Comparison of ENCODE assay signal across 9 cellular contexts in genomic region chr6:154653853-154654252, GRCh38.
DNase-seq lines count a peak whose midpoint lies in the region; FAIRE-seq and TF ChIP-seq lines count a peak whose summit lies in the region.
"Had no signal": no experiment of that assay in that cellular context is flagged by ENCODE, and none has a peak within 500 bp of the region (broad histone marks: within the 10 kb centered on the region; RNA-seq: fewer than 3 reads in every experiment).

No MANE protein-coding gene starts in this region.

- H2BK12ac ChIP-seq in mesenchymal stem cell (ENCODE audit: low read length in 2 of 2): no peak overlapping the region

- no peak overlapping the region for H2BK120ac ChIP-seq in mesenchymal stem cell (ENCODE audit: low read depth, low read length)

- peak overlapping the region; percentile 57 for H4K8ac ChIP-seq in mesenchymal stem cell (ENCODE audit: low read length)

- H3K14ac ChIP-seq in mesenchymal stem cell (ENCODE audit: low read length in 2 of 2): no peak overlapping the region

- H3K36me3 ChIP-seq in mesenchymal stem cell (ENCODE audit: control insufficient read depth in 1 of 2, insufficient read depth in 2 of 2, low read depth in 1 of 2, low read length in 2 of 2) (no peaks in the 10 kb centered on the region), HAP-1 (replicated peaks) (no peaks in the 10 kb centered on the region)

- no peak overlapping the region for H2AK5ac ChIP-seq in mesenchymal stem cell (ENCODE audit: low read length, severe bottlenecking)

- H3K9ac ChIP-seq in mesenchymal stem cell (ENCODE audit: low read length): peak overlapping the region; percentile 78

- H3K4me1 ChIP-seq in mesenchymal stem cell (ENCODE audit: control insufficient read depth, insufficient read depth, low read depth, low read length) (peaks cover 2% of the 10 kb centered on the region), HAP-1 (no peaks in the 10 kb centered on the region)

- no peaks in the 10 kb centered on the region for H3K27me3 ChIP-seq in mesenchymal stem cell (ENCODE audit: control insufficient read depth in 1 of 2, insufficient read depth in 1 of 2, low read length in 2 of 2)
- H3K27me3 ChIP-seq in HAP-1 (ENCODE audit: low read depth): no peaks in the 10 kb centered on the region

- peak overlapping the region; percentile 68 for H3K27ac Mint-ChIP-seq in endothelial cell (ENCODE audit: unreplicated experiment)

- no peak for FAIRE-seq in HTR-8/SVneo (lab: Jason Lieb, UNC)

- H4K91ac ChIP-seq in mesenchymal stem cell (ENCODE audit: low read length): no peak overlapping the region

- no peak overlapping the region for H2BK15ac ChIP-seq in mesenchymal stem cell (ENCODE audit: low read depth, poor library complexity, severe bottlenecking)

- no peak overlapping the region for H3K27ac ChIP-seq in mesenchymal stem cell (ENCODE audit: low read length, poor library complexity, severe bottlenecking)

- no peak overlapping the region for H3K4ac ChIP-seq in mesenchymal stem cell (ENCODE audit: low read depth in 1 of 2, low read length in 2 of 2)

- H2BK5ac ChIP-seq in mesenchymal stem cell (ENCODE audit: low read depth, low read length, poor library complexity, severe bottlenecking): no peak overlapping the region

- TF ChIP-seq CTCF in endothelial cell (IDR thresholded peaks at IDR 0.05; ENCODE audit: unreplicated experiment): no peak
- no peak for TF ChIP-seq CTCF in GM13976 (IDR thresholded peaks at IDR 0.05; ENCODE audit: borderline replicate concordance, control extremely low read depth, extremely low read depth, insufficient read depth, missing control alignments)

- no peak overlapping the region for H3K23ac ChIP-seq in mesenchymal stem cell (ENCODE audit: low read length in 2 of 2)

- H2AFZ ChIP-seq in mesenchymal stem cell (ENCODE audit: low read depth, low read length): no peak overlapping the region

- DNase-seq in 8988T: peak; percentile 32
- peak; percentile 56 for DNase-seq in HTR-8/SVneo (ENCODE audit: insufficient read length, low spot score)
- DNase-seq in endothelial cell (ENCODE audit: low spot score): peak; percentile 12
- DNase-seq in mesenchymal stem cell: peak; percentile 79
- no peak for DNase-seq in NCI-H524 (lab: John Stamatoyannopoulos, UW)
- no peak for DNase-seq in HAP-1 (ENCODE audit: low spot score in 2 of 2)
- no peak for DNase-seq in GM13976 (ENCODE audit: low spot score)
- no peak for DNase-seq in activated CD4-positive, CD25-positive, alpha-beta regulatory T cell (lab: John Stamatoyannopoulos, UW)
- DNase-seq: C1 segment of cervical spinal cord had no signal

- in situ Hi-C loops in HAP-1 (cut with MboI; ENCODE audit: low sequenced_read_pairs) (no loop called here), GM13976 (cut with MboI; ENCODE audit: low sequenced_read_pairs, unreplicated experiment) (loop anchor here (25.0 kb wide), 1 partner anchor 492 kb away; no protein-coding TSS in a partner anchor)

- no peak overlapping the region for H3K4me3 Mint-ChIP-seq in endothelial cell (ENCODE audit: unreplicated experiment)

- H3K79me1 ChIP-seq in mesenchymal stem cell (replicated peaks; ENCODE audit: low read length, poor library complexity, severe bottlenecking): no peaks in the 10 kb centered on the region

- H3K9me3 Mint-ChIP-seq in endothelial cell (ENCODE audit: unreplicated experiment): no peaks in the 10 kb centered on the region

- no peak overlapping the region for H3K18ac ChIP-seq in mesenchymal stem cell (ENCODE audit: low read depth in 1 of 2, low read length in 2 of 2)

- peak overlapping the region in 1 of 2 experiments; percentile 57 for H3K4me3 ChIP-seq in mesenchymal stem cell (ENCODE audit: insufficient read depth in 1 of 2, low read depth in 1 of 2, low read length in 2 of 2)
- H3K4me3 ChIP-seq in HAP-1: no peak overlapping the region

- H3K27me3 Mint-ChIP-seq in endothelial cell (ENCODE audit: unreplicated experiment): peaks cover 2% of the 10 kb centered on the region

- WGBS in mesenchymal stem cell: 0% methylated on average over 2 of the region's 4 CpGs

- peaks cover 13% of the 10 kb centered on the region for H3K4me1 Mint-ChIP-seq in endothelial cell (ENCODE audit: unreplicated experiment)

- H3K9me3 ChIP-seq in mesenchymal stem cell (ENCODE audit: control insufficient read depth, low read length): no peaks in the 10 kb centered on the region
- no peaks in the 10 kb centered on the region for H3K9me3 ChIP-seq in HAP-1

- no peak overlapping the region for H3K4me2 ChIP-seq in mesenchymal stem cell (ENCODE audit: low read length, poor library complexity, severe bottlenecking)

- no peaks in the 10 kb centered on the region for H3K36me3 Mint-ChIP-seq in endothelial cell (ENCODE audit: low read depth, unreplicated experiment)

Comparison
In these comparisons a context has a peak if more than half of its experiments do, and no peak if none do; other contexts are left out.
1. DNase-seq: peak in 8988T (single experiment), HTR-8/SVneo (single experiment), endothelial cell (single experiment) and mesenchymal stem cell (single experiment); none in NCI-H524 (0 of 2), HAP-1 (0 of 2), GM13976 (single experiment) and activated CD4-positive, CD25-positive, alpha-beta regulatory T cell (0 of 4).